ENCODE assay signal across 8 cellular contexts in the genomic region with DNA sequence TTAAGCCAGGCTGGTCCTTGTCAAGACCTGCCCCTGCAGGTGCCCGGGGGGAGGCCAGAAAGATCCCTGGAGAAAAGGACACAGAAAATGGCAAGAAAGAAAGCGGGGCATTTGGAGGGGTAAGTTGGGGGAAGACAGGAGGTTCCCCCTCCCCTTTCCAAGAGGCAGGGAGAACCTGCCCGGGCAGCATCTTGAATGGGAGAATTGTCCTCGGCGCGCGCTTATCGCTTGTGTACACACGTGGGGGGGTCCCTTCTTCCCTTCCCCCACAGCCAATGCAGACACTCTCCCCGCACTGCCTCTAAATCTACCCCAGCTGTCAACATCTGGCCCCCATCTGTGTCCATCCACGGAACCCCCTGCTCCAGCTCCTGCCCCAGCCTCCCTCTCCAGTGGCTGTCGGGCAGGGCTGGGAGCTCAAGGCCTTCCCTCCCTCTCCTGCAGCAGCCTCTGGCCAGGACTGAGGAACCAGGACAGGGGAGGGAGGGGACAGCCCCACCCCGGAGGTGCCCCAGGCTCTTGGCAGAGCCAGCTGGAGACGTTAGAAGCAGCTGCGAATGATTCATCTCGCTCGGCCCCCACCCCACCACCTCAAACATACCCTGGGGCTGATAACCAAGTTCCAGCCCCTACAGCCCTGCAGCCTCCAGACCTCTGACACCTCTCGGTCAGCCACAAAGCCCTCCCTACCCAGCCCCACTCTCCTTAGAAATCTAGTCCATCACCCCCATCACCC.
DNase-seq lines count a peak whose midpoint lies in the region; ATAC-seq lines count a peak whose summit lies in the region.

No MANE protein-coding gene starts in this region.

- no peak for ATAC-seq in HG02759 (IDR thresholded peaks at IDR 0.05; ENCODE audit: unreplicated experiment)

- no peaks in the 10 kb centered on the region for H3K9me3 ChIP-seq in HUES6 (ENCODE audit: control insufficient read depth, insufficient read depth, low read depth, low read length)
- no peaks in the 10 kb centered on the region for H3K9me3 ChIP-seq in adipocyte (ENCODE audit: control insufficient read depth, low read length)

- H3K27me3 ChIP-seq in HUES6 (ENCODE audit: control insufficient read depth, insufficient read depth, low read length) (no peaks in the 10 kb centered on the region), adipocyte (replicated peaks; ENCODE audit: control insufficient read depth, insufficient read depth, low read length) (peaks cover 3% of the 10 kb centered on the region)

- DNase-seq in AG08396 (ENCODE audit: low spot score) (peak; percentile 78), adipocyte (ENCODE audit: low read depth) (peak; percentile 95), kidney tubule cell (ENCODE audit: low spot score) (peak; percentile 46), HuH-7 (ENCODE audit: low spot score) (no peak), RKO (ENCODE audit: low spot score) (no peak), NCI-H2029 treated with DMSO at 0.1 percent for 48 hours (lab: John Stamatoyannopoulos, UW) (no peak)

- H3K9ac ChIP-seq in HUES6 (ENCODE audit: low read length) (peak overlapping the region; percentile 41), adipocyte (ENCODE audit: low read length) (no peak overlapping the region)

- no peak overlapping the region for H3K4me3 ChIP-seq in HUES6 (ENCODE audit: low read depth, low read length)
- no peak overlapping the region for H3K4me3 ChIP-seq in adipocyte (ENCODE audit: low read length)

- H3K27ac ChIP-seq in HUES6 (ENCODE audit: low read depth, low read length), result peak overlapping the region; percentile 52; the same call in 1 of the 2 replicates

- H3K36me3 ChIP-seq in HUES6 (ENCODE audit: control insufficient read depth, insufficient read depth, low read length), result peaks cover 40% of the 10 kb centered on the region
- H3K36me3 ChIP-seq in adipocyte (ENCODE audit: control insufficient read depth, insufficient read depth, low read length, severe bottlenecking), result no peaks in the 10 kb centered on the region

- H3K4me1 ChIP-seq in HUES6 (ENCODE audit: control insufficient read depth, insufficient read depth, low read length) (peaks cover 36% of the 10 kb centered on the region), adipocyte (ENCODE audit: control insufficient read depth, insufficient read depth, low read length) (peaks cover 7% of the 10 kb centered on the region)

Comparison
In these comparisons a context has a peak if more than half of its experiments do, and no peak if none do; other contexts are left out.
1. DNase-seq: peak in AG08396 (single experiment), adipocyte (single experiment) and kidney tubule cell (single experiment); none in HuH-7 (single experiment), RKO (single experiment) and NCI-H2029 treated with DMSO at 0.1 percent for 48 hours (single experiment).